7 cellular contexts compared by ENCODE assay signal in the genomic region with DNA sequence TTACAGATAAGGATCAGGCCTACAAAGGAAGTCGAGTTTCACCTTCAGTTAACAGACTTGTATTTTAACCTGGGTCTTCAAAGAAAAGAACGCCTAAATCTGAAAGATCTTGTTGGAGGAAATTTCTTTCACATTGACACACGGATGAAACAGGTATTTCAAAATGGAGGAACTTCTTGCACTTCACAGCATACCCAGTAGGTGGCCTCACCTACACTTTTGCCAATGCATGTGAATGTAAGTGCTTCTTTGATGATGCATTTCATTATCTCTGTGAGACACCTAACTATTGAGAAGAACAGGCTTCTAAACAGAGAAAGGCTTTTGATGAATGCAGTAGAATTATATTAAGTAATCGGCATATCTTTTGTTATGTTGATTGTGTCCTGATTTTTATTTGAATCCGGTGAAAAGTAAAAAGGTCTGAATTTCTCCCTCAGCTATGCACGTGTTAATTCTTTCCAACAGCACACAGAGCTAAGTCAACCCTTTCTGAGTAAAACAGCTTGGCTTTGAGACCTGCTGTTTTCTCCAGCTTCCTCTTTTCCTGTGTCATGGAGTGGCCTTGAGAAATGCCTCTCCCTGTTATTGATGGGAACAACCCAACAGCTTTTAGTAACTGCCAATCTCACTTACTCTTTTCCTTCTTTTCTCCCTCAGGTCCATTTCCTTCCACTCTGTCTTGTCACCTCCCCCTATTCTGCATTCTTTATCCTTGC.
DNase-seq lines count a peak whose midpoint lies in the region; ATAC-seq, FAIRE-seq and TF ChIP-seq lines count a peak whose summit lies in the region.

No MANE protein-coding gene starts in this region.

- H3K18ac ChIP-seq in H1 (ENCODE audit: extremely low read depth, low read length), result no peak overlapping the region; the same call in 1 of the 2 replicates

- TF ChIP-seq EP300 in H1 (IDR thresholded peaks at IDR 0.05; ENCODE audit: borderline replicate concordance in 1 of 2, low read depth in 2 of 2, low read length in 2 of 2), result no peak

- H4K5ac ChIP-seq in H1 (ENCODE audit: insufficient read length, low read depth, low read length), result no peak overlapping the region

- H2AK5ac ChIP-seq in H1 (ENCODE audit: low read depth, low read length), result no peak overlapping the region

- WGBS in H1 (ENCODE audit: extremely low coverage in 1 of 2, insufficient coverage in 1 of 2, insufficient read length in 1 of 2, insufficient replicate concordance in 2 of 2, low coverage in 1 of 2, low lambda C conversion rate in 2 of 2, missing lambda C conversion rate in 1 of 2), 2 experiments, result 12% methylated on average over 6 of the region's 6 CpGs; no CpG with 5 or more reads in 1 of the 2 experiments

- H3K27ac ChIP-seq in H1 (ENCODE audit: low read depth, low read length) (no peak overlapping the region), osteoblast (ENCODE audit: low read depth, low read length) (no peak overlapping the region)

- peak overlapping the region; percentile 92; the same call in 1 of the 2 replicates for H2AFZ ChIP-seq in H1 (ENCODE audit: low read length)
- peak overlapping the region; percentile 64 for H2AFZ ChIP-seq in osteoblast (ENCODE audit: low read length)

- POLR2A ChIA-PET in H1 (lab: Charles Lee; ENCODE audit: partially characterized antibody), result interaction anchor here (1.4 kb wide), 1 partner anchor 14 kb away, joined by 5 read pairs; no protein-coding TSS in a partner anchor

- DNase-seq in G401 (ENCODE audit: low spot score) (peak; percentile 62), NCI-H82 (lab: John Stamatoyannopoulos, UW) (peak; percentile 67), H1 (ENCODE audit: low read depth in 1 of 2, low spot score in 2 of 2) (peak; percentile 19 to 69), osteoblast (ENCODE audit: insufficient read length, low spot score, missing footprints) (no peak), SKM-1 (lab: John Stamatoyannopoulos, UW; ENCODE audit: unreplicated experiment) (no peak)

- H3K36me3 ChIP-seq in H1 (ENCODE audit: control insufficient read depth in 2 of 4, insufficient read depth in 4 of 4, low read length in 3 of 4), result peaks cover 0 to 5% (median 0%) of the 10 kb centered on the region in 4 experiments; a peak in 1 of 8 replicates
- no peaks in the 10 kb centered on the region for H3K36me3 ChIP-seq in osteoblast (ENCODE audit: insufficient read depth, low read length)

- no peak overlapping the region for H2BK20ac ChIP-seq in H1 (ENCODE audit: low read length)

- peak; percentile 94 for FAIRE-seq in H1 (lab: Jason Lieb, UNC)

- no peak for TF ChIP-seq POLR2A in H1 (IDR thresholded peaks at IDR 0.05; ENCODE audit: control extremely low read depth in 1 of 2, low read depth in 2 of 2, low read length in 2 of 2)

- H3K4ac ChIP-seq in H1 (replicated peaks; ENCODE audit: insufficient read length, low read depth, low read length), result no peak overlapping the region

- H2BK12ac ChIP-seq in H1 (ENCODE audit: low read depth, low read length), result no peak overlapping the region

- H4K8ac ChIP-seq in H1 (ENCODE audit: extremely low read depth, insufficient read depth, low read length), result no peak overlapping the region

- H2BK5ac ChIP-seq in H1 (ENCODE audit: low read depth, low read length), result no peak overlapping the region

- no peak overlapping the region for H3K9ac ChIP-seq in H1 (replicated peaks in 1 of 4; ENCODE audit: extremely low read depth in 1 of 4, low read depth in 3 of 4, low read length in 3 of 4)

- no peak overlapping the region for H3K56ac ChIP-seq in H1 (replicated peaks; ENCODE audit: insufficient read length, low read depth, low read length)

- peak in 2 of 3 experiments; percentile 44 to 77; a peak in 3 of 4 replicates for TF ChIP-seq CTCF in H1 (IDR thresholded peaks at IDR 0.05; ENCODE audit: control extremely low read depth in 1 of 3, insufficient read depth in 1 of 3, low read depth in 1 of 3, low read length in 3 of 3)
- peak; percentile 79 for TF ChIP-seq CTCF in osteoblast (IDR thresholded peaks at IDR 0.05; ENCODE audit: extremely low read depth, low read depth, low read length)

- H2BK120ac ChIP-seq in H1 (replicated peaks; ENCODE audit: low read depth, low read length), result no peak overlapping the region

- peak; percentile 63 to 71 for TF ChIP-seq RAD21 in H1 (IDR thresholded peaks at IDR 0.05 in 1 of 2, conservative IDR thresholded peaks at IDR 0.05 in 1 of 2; ENCODE audit: low read depth in 2 of 2, low read length in 2 of 2)

- CTCF ChIA-PET in H1 (lab: Charles Lee; ENCODE audit: partially characterized antibody), result interaction anchor here (0.8 to 1.8 kb wide), 23 partner anchors 9 to 368 kb away, joined by 3 to 8 read pairs (median 4); no protein-coding TSS in a partner anchor

- no peak overlapping the region for H4K91ac ChIP-seq in H1 (replicated peaks; ENCODE audit: insufficient read length, low read length)

- H3K14ac ChIP-seq in H1 (ENCODE audit: insufficient read length), result no peak overlapping the region

- H3K79me2 ChIP-seq in H1 (ENCODE audit: control insufficient read depth in 1 of 2, insufficient read depth in 2 of 2, low read length in 2 of 2) (no peaks in the 10 kb centered on the region), osteoblast (ENCODE audit: insufficient read depth, low read length) (no peaks in the 10 kb centered on the region)

- H3K79me1 ChIP-seq in H1 (ENCODE audit: low read depth, low read length), result no peaks in the 10 kb centered on the region

- H3K4me2 ChIP-seq in H1 (ENCODE audit: insufficient read depth in 1 of 2, low read depth in 2 of 2, low read length in 2 of 2), result peak overlapping the region in 1 of 2 experiments; percentile 53; a peak in 2 of 4 replicates
- H3K4me2 ChIP-seq in osteoblast (ENCODE audit: insufficient read depth, low read length), result peak overlapping the region; percentile 45

- peak overlapping the region in 1 of 4 experiments; percentile 11; a peak in 1 of 8 replicates for H3K4me3 ChIP-seq in H1 (ENCODE audit: extremely low read depth in 1 of 4, insufficient read depth in 2 of 4, low read depth in 3 of 4, low read length in 4 of 4)
- H3K4me3 ChIP-seq in osteoblast (ENCODE audit: insufficient read depth, low read length), result no peak overlapping the region

- in situ Hi-C loops in G401 (cut with HindIII; ENCODE audit: low sequenced_read_pairs), result no loop called here

- H3K9me3 ChIP-seq in H1 (ENCODE audit: insufficient read depth in 2 of 2, low read depth in 1 of 2, low read length in 1 of 2) (peaks cover 6 to 8% of the 10 kb centered on the region in 2 experiments; a peak in 3 of 4 replicates), osteoblast (ENCODE audit: low read depth, low read length) (no peaks in the 10 kb centered on the region)

- H3K27me3 ChIP-seq in H1 (replicated peaks in 1 of 4; ENCODE audit: control insufficient read depth in 3 of 4, extremely low read depth in 1 of 4, insufficient read depth in 3 of 4, low read length in 3 of 4) (no peaks in the 10 kb centered on the region), osteoblast (ENCODE audit: insufficient read depth, low read length) (no peaks in the 10 kb centered on the region)

- ATAC-seq in GM19324 (IDR thresholded peaks at IDR 0.05; ENCODE audit: low FRiP score, unreplicated experiment) (peak; percentile 89), HG03135 (IDR thresholded peaks at IDR 0.05; ENCODE audit: unreplicated experiment) (peak; percentile 94)

- H4K20me1 ChIP-seq in H1 (replicated peaks in 1 of 2; ENCODE audit: control insufficient read depth in 1 of 2, insufficient read depth in 2 of 2, low read length in 2 of 2) (no peaks in the 10 kb centered on the region), osteoblast (ENCODE audit: insufficient read depth, low read length) (no peaks in the 10 kb centered on the region)

- no peaks in the 10 kb centered on the region for H3K23me2 ChIP-seq in H1 (ENCODE audit: low read depth, low read length)

- H3K4me1 ChIP-seq in H1 (replicated peaks in 1 of 4; ENCODE audit: control insufficient read depth in 3 of 4, insufficient read depth in 4 of 4, low read length in 3 of 4) (peaks cover 4 to 17% (median 10%) of the 10 kb centered on the region in 4 experiments; a peak in 5 of 7 replicates), osteoblast (ENCODE audit: insufficient read depth, low read length) (no peaks in the 10 kb centered on the region)

- H2BK15ac ChIP-seq in H1 (ENCODE audit: low read length), result no peak overlapping the region

- no peak overlapping the region for H3K23ac ChIP-seq in H1 (ENCODE audit: insufficient read length)

TF ChIP-seq in H1, 55 proteins besides CTCF, POLR2A, EP300 and RAD21 (continues in another document):
- TF ChIP-seq SP4 (IDR thresholded peaks at IDR 0.05; ENCODE audit: low read length) (no peak), KDM4A (IDR thresholded peaks at IDR 0.05; ENCODE audit: low read depth, low read length, severe bottlenecking) (no peak), NANOG (IDR thresholded peaks at IDR 0.05; ENCODE audit: insufficient read depth, low read depth, low read length, poor library complexity, severe bottlenecking) (no peak), CBX5 (IDR thresholded peaks at IDR 0.05; ENCODE audit: low read depth, low read length) (no peak), CBX8 (IDR thresholded peaks at IDR 0.05; ENCODE audit: borderline replicate concordance, low read depth, low read length) (no peak), JUN (IDR thresholded peaks at IDR 0.05; ENCODE audit: low read depth, low read length) (0 out of 2 replicates have a peak, but pooled peaks have one; percentile 5), CEBPB (IDR thresholded peaks at IDR 0.05; ENCODE audit: low read depth, low read length) (no peak), CHD2 (IDR thresholded peaks at IDR 0.05; ENCODE audit: low read length) (no peak), ASH2L (IDR thresholded peaks at IDR 0.05; ENCODE audit: low read length) (no peak), YY1 (IDR thresholded peaks at IDR 0.05; ENCODE audit: low read depth, low read length) (peak; percentile 91), KDM5A (IDR thresholded peaks at IDR 0.05; ENCODE audit: low read length) (no peak), BCL11A (IDR thresholded peaks at IDR 0.05; ENCODE audit: low read depth in 2 of 2, low read length in 2 of 2) (no peak), KDM1A (IDR thresholded peaks at IDR 0.05; ENCODE audit: borderline replicate concordance, low read length) (no peak), NRF1 (IDR thresholded peaks at IDR 0.05; ENCODE audit: low read depth, low read length) (no peak), RNF2 (IDR thresholded peaks at IDR 0.05; ENCODE audit: borderline replicate concordance, low read depth, low read length, missing control alignments, poor library complexity, severe bottlenecking) (no peak), SP2 (IDR thresholded peaks at IDR 0.05; ENCODE audit: low read length) (no peak), SUZ12 (IDR thresholded peaks at IDR 0.05; ENCODE audit: low read length) (no peak), CREB1 (IDR thresholded peaks at IDR 0.05) (no peak)
- TF ChIP-seq, protein P1, sequence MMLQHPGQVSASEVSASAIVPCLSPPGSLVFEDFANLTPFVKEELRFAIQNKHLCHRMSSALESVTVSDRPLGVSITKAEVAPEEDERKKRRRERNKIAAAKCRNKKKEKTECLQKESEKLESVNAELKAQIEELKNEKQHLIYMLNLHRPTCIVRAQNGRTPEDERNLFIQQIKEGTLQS (IDR thresholded peaks at IDR 0.05; ENCODE audit: insufficient read depth, low read depth, low read length), result no peak

Comparison
In these comparisons a context has a peak if more than half of its experiments do, and no peak if none do; other contexts are left out.
1. DNase-seq: peak in G401 (single experiment), NCI-H82 (single experiment) and H1 (2 of 2); none in osteoblast (single experiment) and SKM-1 (single experiment).